Comparison of ENCODE assay signal across 8 cellular contexts in genomic region chr9:114501786-114502682, GRCh38. TPM values are rescaled to one million over a fixed set of nuclear protein-coding genes. Genes with fewer than 3 reads are reported as not detected.
DNase-seq lines count a peak whose midpoint lies in the region; ATAC-seq and TF ChIP-seq lines count a peak whose summit lies in the region.

No MANE protein-coding gene starts in this region.

- no peak overlapping the region for H3K4me3 ChIP-seq in PC-9
- H3K4me3 ChIP-seq in sigmoid colon: peak overlapping the region in 3 of 4 donors; percentile 16 to 86 (median 72)

- H3K9me3 ChIP-seq in PC-9 (ENCODE audit: insufficient read depth, low read depth) (no peaks in the 10 kb centered on the region), sigmoid colon (no peaks in the 10 kb centered on the region)

- H2AFZ ChIP-seq in PC-9: no peak overlapping the region

- POLR2A ChIA-PET in PC-9 (lab: Charles Lee; ENCODE audit: unreplicated experiment): interaction anchor here (0.6 to 0.7 kb wide), 3 partner anchors 49 to 151 kb away, joined by 3 to 6 read pairs (median 3); no protein-coding TSS in a partner anchor

- CTCF ChIA-PET in PC-9 (lab: Charles Lee): interaction anchor here (0.6 kb wide), 2 partner anchors 16 to 130 kb away, joined by 6 read pairs; no protein-coding TSS in a partner anchor

- 58 to 67% methylated on average over 12 of the region's 12 CpGs for WGBS in sigmoid colon, 2 donors

- H4K20me1 ChIP-seq in PC-9 (ENCODE audit: insufficient read depth): no peaks in the 10 kb centered on the region

- H3K4me1 ChIP-seq in PC-9 (replicated peaks; ENCODE audit: insufficient read depth) (peaks cover 29% of the 10 kb centered on the region), sigmoid colon (peaks cover 0 to 61% (median 35%) of the 10 kb centered on the region in 4 donors)

- no peaks in the 10 kb centered on the region for H3K36me3 ChIP-seq in PC-9 (ENCODE audit: low read depth)
- no peaks in the 10 kb centered on the region for H3K36me3 ChIP-seq in sigmoid colon

- intact Hi-C loops in PC-9 (cut with micrococcal nuclease; ENCODE audit: unreplicated experiment) (no loop called here), sigmoid colon (cut with DNase I) (loop anchor here (5.0 kb wide), 2 partner anchors 150 to 515 kb away; no protein-coding TSS in a partner anchor), left cardiac atrium (cut with DNase I) (no loop called here)

- peaks cover 10% of the 10 kb centered on the region; the same call in 1 of the 2 replicates for H3F3A ChIP-seq in PC-9 (ENCODE audit: insufficient read depth, low read depth)

- no peaks in the 10 kb centered on the region for H3K27me3 ChIP-seq in PC-9 (ENCODE audit: insufficient read depth, low read depth)
- no peaks in the 10 kb centered on the region for H3K27me3 ChIP-seq in sigmoid colon

- DNase-seq in NCI-H1694 treated with DMSO at 0.1 percent for 48 hours (lab: John Stamatoyannopoulos, UW): peak; percentile 43
- no peak for DNase-seq in NCI-H1694 (lab: John Stamatoyannopoulos, UW)
- DNase-seq in PC-9: peak; percentile 20 to 49
- DNase-seq in fibroblast of peridontal ligament (ENCODE audit: extremely low read depth): peak; percentile 60
- no peak for DNase-seq in sigmoid colon
- DNase-seq in NCI-H82 treated with DMSO at 0.1 percent for 48 hours (lab: John Stamatoyannopoulos, UW; ENCODE audit: unreplicated experiment): no peak
- no peak for DNase-seq in stimulated activated CD4-positive, alpha-beta T cell treated with anti-CD3 and anti-CD28 coated beads, Interleukin-4, amount 100 ng/mL, for 4 hours
- no peak for DNase-seq in left cardiac atrium

- TF ChIP-seq POLR2A in sigmoid colon (IDR thresholded peaks at IDR 0.05): no peak

- 0 out of 2 replicates have a peak overlapping the region, but pooled peaks have one; percentile 9 for H3K27ac ChIP-seq in PC-9
- peak overlapping the region; percentile 80 to 93 (median 88) for H3K27ac ChIP-seq in sigmoid colon

- TF ChIP-seq EP300 in sigmoid colon (IDR thresholded peaks at IDR 0.05): no peak

- no TSS peak for BruUV-seq in PC-9 (replicated peaks; lab: Mats Ljungman, UMichigan)

- TF ChIP-seq CTCF in PC-9 (conservative IDR thresholded peaks at IDR 0.05) (no peak), sigmoid colon (IDR thresholded peaks at IDR 0.05) (no peak)

- H3K4me2 ChIP-seq in PC-9: peak overlapping the region; percentile 90

- no peaks in the 10 kb centered on the region for H3K9me2 ChIP-seq in PC-9 (ENCODE audit: insufficient read depth)

- ATAC-seq in left cardiac atrium: no peak

- H3K79me2 ChIP-seq in PC-9 (ENCODE audit: low read depth): no peaks in the 10 kb centered on the region

RNA-seq across cellular contexts. Expression of gene WHRN, which starts 3.2 kb away (rescaled TPM):
- total RNA-seq in PC-9 (2021) (19.8 and 21.9 TPM in 2 replicates), sigmoid colon (1 to 10 TPM; 4.6 to 7.8 (median 6.3) TPM), left cardiac atrium (1 to 10 TPM; 7.0 to 7.8 TPM)
- polyA plus RNA-seq in sigmoid colon: 1 to 10 TPM in 2 of 3 donors, under 1 TPM in 1; 0.60 to 6.4 (median 1.4) TPM

Comparison
In these comparisons a context has a peak if more than half of its experiments do, and no peak if none do; other contexts are left out.
1. DNase-seq: peak in NCI-H1694 treated with DMSO at 0.1 percent for 48 hours (single experiment), PC-9 (2 of 2) and fibroblast of peridontal ligament (single experiment); none in NCI-H1694 (single experiment), sigmoid colon (single experiment), NCI-H82 treated with DMSO at 0.1 percent for 48 hours (single experiment), stimulated activated CD4-positive, alpha-beta T cell treated with anti-CD3 and anti-CD28 coated beads, Interleukin-4, amount 100 ng/mL, for 4 hours (0 of 2) and left cardiac atrium (single experiment).